In genomic region chr5:68658810-68659372, GRCh38 we compare ENCODE assay signal across 30 cellular contexts.
"Had no signal": no experiment of that assay in that cellular context is flagged by ENCODE, and none has a peak within 500 bp of the region (broad histone marks: within the 10 kb centered on the region; RNA-seq: fewer than 3 reads in every experiment).

No MANE protein-coding gene starts in this region.

- FAIRE-seq: islet of Langerhans, kidney had no signal

- H3K36me3 ChIP-seq: left lung, lower lobe of right lung, neural progenitor cell, neutrophil, right atrium auricular region, right lobe of liver, tibial nerve, upper lobe of left lung, vagina had no signal

- H3K4me1 ChIP-seq: left lung, lower lobe of right lung, neural progenitor cell, right atrium auricular region, right lobe of liver, tibial nerve, upper lobe of left lung had no signal

- H3K27me3 ChIP-seq: left lung, neural progenitor cell, neutrophil, right atrium auricular region, right lobe of liver, tibial nerve, upper lobe of left lung, vagina had no signal

- H3K9me3 ChIP-seq: left lung, lower lobe of right lung, mucosa of descending colon, neutrophil, right atrium auricular region, right lobe of liver, tibial nerve, upper lobe of left lung, vagina had no signal

- H2AFZ ChIP-seq: neural progenitor cell had no signal

- H3K4me3 ChIP-seq: left lung, lower lobe of right lung, mucosa of descending colon, neural progenitor cell, right atrium auricular region, right lobe of liver, smooth muscle cell, tibial nerve, upper lobe of left lung, vagina had no signal

- H3K4me2 ChIP-seq: neural progenitor cell, smooth muscle cell had no signal

- DNase-seq: hypothalamus; immature natural killer cell; kidney; left colon; left lung; lower lobe of right lung; mammary epithelial cell; mesendoderm; midbrain; mucosa of descending colon; naive thymus-derived CD4-positive, alpha-beta T cell; occipital lobe; right lobe of liver; stimulated activated CD4-positive, alpha-beta T cell treated with anti-CD3 and anti-CD28 coated beads, Interleukin-1b, Interleukin-23, amount 100 ng/mL, for 48 hours; stimulated activated CD4-positive, alpha-beta T cell treated with anti-CD3 and anti-CD28 coated beads, Interleukin-2, amount 100 ng/mL, for 48 hours; stimulated activated CD4-positive, alpha-beta T cell treated with anti-CD3 and anti-CD28 coated beads, Interleukin-4, amount 100 ng/mL, for 4 hours; stimulated activated CD8-positive, alpha-beta memory T cell treated with anti-CD3 and anti-CD28 coated beads, Interleukin-4, amount 100 ng/mL, for 48 hours; stimulated activated naive CD4-positive, alpha-beta T cell treated with Interleukin-2 at 50 U/mL for 16 hours; stimulated activated naive CD8-positive, alpha-beta T cell treated with anti-CD3 and anti-CD28 coated beads, Interleukin-15, amount 100 ng/mL, for 72 hours; substantia nigra; upper lobe of left lung had no signal

- H3K9ac ChIP-seq: neural progenitor cell had no signal

- H3K27ac ChIP-seq: left lung, lower lobe of right lung, neural progenitor cell, neutrophil, right atrium auricular region, right lobe of liver, tibial nerve, upper lobe of left lung had no signal

- ATAC-seq: left colon; left lung; lower lobe of right lung; mucosa of descending colon; naive thymus-derived CD4-positive, alpha-beta T cell; natural killer cell treated with Interleukin-12 subunit alpha and Interleukin-12 subunit beta and Interleukin-15 and Interleukin-18, amount 100 ng/mL, for 72 hours; right lobe of liver; stimulated activated memory B cell treated with anti-CD40 and anti-IgM and Interleukin-4, amounts not matched to agents 10 μg/mL and 1 μg/mL and 100 μg/mL, for 72 hours; stimulated activated naive CD8-positive, alpha-beta T cell treated with anti-CD3 and anti-CD28 coated beads, Interleukin-15, amount 100 ng/mL, for 72 hours had no signal
